In genomic region chr17:77385750-77386501, GRCh38 we compare ENCODE assay signal across 9 cellular contexts.
DNase-seq lines count a peak whose midpoint lies in the region; ATAC-seq, FAIRE-seq and TF ChIP-seq lines count a peak whose summit lies in the region.
"Had no signal": no experiment of that assay in that cellular context is flagged by ENCODE, and none has a peak within 500 bp of the region (broad histone marks: within the 10 kb centered on the region; RNA-seq: fewer than 3 reads in every experiment).

No MANE protein-coding gene starts in this region.

- no peak for TF ChIP-seq POLR2A in A549 (IDR thresholded peaks at IDR 0.05; ENCODE audit: low read length)
- no peak for TF ChIP-seq POLR2A in esophagus squamous epithelium (IDR thresholded peaks at IDR 0.05)

- peaks cover 23% of the 10 kb centered on the region for H3K36me3 ChIP-seq in NT2/D1 (ENCODE audit: insufficient read depth, insufficient read length, low read length)
- peaks cover 0 to 2% (median 0%) of the 10 kb centered on the region in 3 donors for H3K36me3 ChIP-seq in esophagus squamous epithelium

- FAIRE-seq in A549 (lab: Jason Lieb, UNC): no peak

- intact Hi-C loops in esophagus squamous epithelium (cut with DNase I): no loop called here

- CTCF ChIA-PET in A549 (lab: Yijun Ruan, JAX): interaction anchor here (3.6 kb wide), 1 partner anchor 55 kb away, joined by 15 read pairs; no protein-coding TSS in a partner anchor

- H3K4me2 ChIP-seq in A549: peak overlapping the region; percentile 26

- H3K27ac Mint-ChIP-seq in nephron progenitor cell: peak overlapping the region; percentile 39
- no peak overlapping the region for H3K27ac Mint-ChIP-seq in endothelial cell (ENCODE audit: unreplicated experiment)

- no peak for TF ChIP-seq CTCF in A549 (IDR thresholded peaks at IDR 0.05)
- no peak for TF ChIP-seq CTCF in esophagus squamous epithelium (IDR thresholded peaks at IDR 0.05)
- TF ChIP-seq CTCF in nephron progenitor cell (IDR thresholded peaks at IDR 0.05): no peak
- no peak for TF ChIP-seq CTCF in endothelial cell (IDR thresholded peaks at IDR 0.05; ENCODE audit: unreplicated experiment)

- DNase-seq in A549 (ENCODE audit: low read depth in 1 of 2, low spot score in 1 of 2) (no peak), NT2/D1 (ENCODE audit: low read depth, low spot score) (no peak), esophagus squamous epithelium (lab: John Stamatoyannopoulos, UW) (no peak), nephron progenitor cell (no peak), endothelial cell (ENCODE audit: low spot score) (no peak), AG20443 (ENCODE audit: low spot score) (no peak)

- no peak for TF ChIP-seq EP300 in A549 (IDR thresholded peaks at IDR 0.05)

- H3K9me3 ChIP-seq in A549: no peaks in the 10 kb centered on the region
- no peaks in the 10 kb centered on the region for H3K9me3 ChIP-seq in NT2/D1 (ENCODE audit: insufficient read depth, low read length)
- no peaks in the 10 kb centered on the region for H3K9me3 ChIP-seq in esophagus squamous epithelium

- H3K27me3 ChIP-seq in NT2/D1 (ENCODE audit: insufficient read depth, insufficient read length): no peaks in the 10 kb centered on the region
- no peaks in the 10 kb centered on the region for H3K27me3 ChIP-seq in esophagus squamous epithelium

- peak overlapping the region; percentile 46 for H3K9ac ChIP-seq in NT2/D1 (ENCODE audit: insufficient read length, low read depth)

- peak in 1 of 2 experiments; percentile 16; a peak in 3 of 6 replicates for ATAC-seq in A549
- no peak for ATAC-seq in HG03432 (IDR thresholded peaks at IDR 0.05; ENCODE audit: unreplicated experiment)
- ATAC-seq in GM21576 (IDR thresholded peaks at IDR 0.05; ENCODE audit: unreplicated experiment): no peak

- no peak for TF ChIP-seq RAD21 in A549 (conservative IDR thresholded peaks at IDR 0.05 in 1 of 2, IDR thresholded peaks at IDR 0.05 in 1 of 2)

- H3K4me1 ChIP-seq in A549 (peaks cover 88% of the 10 kb centered on the region), NT2/D1 (ENCODE audit: insufficient read depth, insufficient read length) (peaks cover 67% of the 10 kb centered on the region), esophagus squamous epithelium (peaks cover 80 to 97% (median 92%) of the 10 kb centered on the region in 3 donors)

- peaks cover 3% of the 10 kb centered on the region for H3K27me3 Mint-ChIP-seq in nephron progenitor cell (ENCODE audit: low read depth, poor library complexity)
- H3K27me3 Mint-ChIP-seq in endothelial cell (ENCODE audit: unreplicated experiment): peaks cover 19% of the 10 kb centered on the region
- H3K27me3 Mint-ChIP-seq: IgD-negative memory B cell had no signal

- POLR2A ChIA-PET in A549 (lab: Yijun Ruan, JAX): no interaction called here

- H3K4me1 Mint-ChIP-seq in nephron progenitor cell: peaks cover 93% of the 10 kb centered on the region
- peaks cover 77% of the 10 kb centered on the region for H3K4me1 Mint-ChIP-seq in endothelial cell (ENCODE audit: unreplicated experiment)

- H3K27ac ChIP-seq in A549 (peak overlapping the region; percentile 39 to 74; a peak in 4 of 6 replicates), esophagus squamous epithelium (peak overlapping the region; percentile 47 to 96 (median 86))

- H3K4me3 ChIP-seq in A549: no peak overlapping the region
- H3K4me3 ChIP-seq in NT2/D1 (ENCODE audit: insufficient read length, low read depth): no peak overlapping the region
- H3K4me3 ChIP-seq in esophagus squamous epithelium: no peak overlapping the region

- H3K9me3 Mint-ChIP-seq in nephron progenitor cell: no peaks in the 10 kb centered on the region
- no peaks in the 10 kb centered on the region for H3K9me3 Mint-ChIP-seq in endothelial cell (ENCODE audit: unreplicated experiment)
- H3K9me3 Mint-ChIP-seq: IgD-negative memory B cell had no signal

- 78% methylated on average over 16 of the region's 16 CpGs for WGBS in A549 (ENCODE audit: missing lambda C conversion rate)
- WGBS in esophagus squamous epithelium, 2 donors: 40 to 57% methylated on average over 5 to 7 of the region's 16 CpGs

- H3K4me3 Mint-ChIP-seq in nephron progenitor cell: no peak overlapping the region
- no peak overlapping the region for H3K4me3 Mint-ChIP-seq in endothelial cell (ENCODE audit: unreplicated experiment)

- no peaks in the 10 kb centered on the region for H3K36me3 Mint-ChIP-seq in nephron progenitor cell (ENCODE audit: low read depth)
- peaks cover 10% of the 10 kb centered on the region for H3K36me3 Mint-ChIP-seq in endothelial cell (ENCODE audit: low read depth, unreplicated experiment)
- H3K36me3 Mint-ChIP-seq: IgD-negative memory B cell had no signal

TF ChIP-seq in A549, 52 proteins besides CTCF, POLR2A, EP300 and RAD21:
- TF ChIP-seq HOXA7 (CRISPR knock-in tag; IDR thresholded peaks at IDR 0.05) (no peak), SMC3 (IDR thresholded peaks at IDR 0.05) (no peak), RFX5 (IDR thresholded peaks at IDR 0.05) (no peak), HEYL (CRISPR knock-in tag; IDR thresholded peaks at IDR 0.05) (no peak), RARB (CRISPR knock-in tag; IDR thresholded peaks at IDR 0.05) (no peak), FOXS1 (CRISPR knock-in tag; IDR thresholded peaks at IDR 0.05) (no peak), ZSCAN20 (CRISPR knock-in tag; IDR thresholded peaks at IDR 0.05) (no peak), EHMT2 (IDR thresholded peaks at IDR 0.05; ENCODE audit: low read depth) (no peak), CBX8 (IDR thresholded peaks at IDR 0.05) (no peak)
